ENCODE assay signal across 10 cellular contexts in the genomic region with DNA sequence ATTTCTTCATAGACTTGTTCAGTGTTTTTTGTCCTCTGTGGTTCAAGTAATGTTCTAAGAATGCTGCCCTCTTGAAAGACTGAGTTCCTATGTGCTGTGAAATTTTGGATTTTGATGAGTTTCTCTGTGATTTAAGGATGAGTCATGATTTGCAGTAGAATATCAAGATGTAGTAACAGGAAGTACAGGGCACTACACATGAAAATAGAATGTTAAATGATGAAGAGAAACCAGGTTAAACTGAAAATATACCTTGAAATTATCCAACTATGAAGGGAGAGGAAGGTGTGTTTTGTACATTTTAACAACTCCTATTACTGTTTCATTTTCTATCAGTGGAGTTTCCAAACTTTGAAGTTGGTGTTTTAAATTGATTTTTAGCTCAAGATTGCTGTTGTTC. TPM values are rescaled to one million over a fixed set of nuclear protein-coding genes. Genes with fewer than 3 reads are reported as not detected.
DNase-seq lines count a peak whose midpoint lies in the region; ATAC-seq and TF ChIP-seq lines count a peak whose summit lies in the region.
"Had no signal": no experiment of that assay in that cellular context is flagged by ENCODE, and none has a peak within 500 bp of the region (broad histone marks: within the 10 kb centered on the region; RNA-seq: fewer than 3 reads in every experiment).

No MANE protein-coding gene starts in this region.

- H3K4me3 ChIP-seq in GM06990 (replicated peaks; ENCODE audit: low read depth, low read length) (no peak overlapping the region), OCI-LY7 (ENCODE audit: low read depth, low read length, poor library complexity, severe bottlenecking) (peak overlapping the region; percentile 10), skeletal muscle satellite cell (ENCODE audit: low read length) (peak overlapping the region; percentile 47)
- H3K4me3 ChIP-seq: gastrocnemius medialis, SK-N-MC had no signal

- H3K9me3 ChIP-seq in OCI-LY7 (ENCODE audit: low read length), result no peaks in the 10 kb centered on the region
- no peaks in the 10 kb centered on the region for H3K9me3 ChIP-seq in skeletal muscle satellite cell (replicated peaks; ENCODE audit: low read length)
- H3K9me3 ChIP-seq: gastrocnemius medialis had no signal

- no peak overlapping the region for H3K27ac ChIP-seq in OCI-LY7 (ENCODE audit: low read depth, low read length, poor library complexity, severe bottlenecking)
- H3K27ac ChIP-seq: SK-N-MC had no signal

- H3K9ac ChIP-seq in skeletal muscle satellite cell (ENCODE audit: low read depth, low read length), result peak overlapping the region; percentile 87

- intact Hi-C loops in OCI-LY7 (cut with micrococcal nuclease; ENCODE audit: unreplicated experiment), result loop anchor here (1.0 to 10.0 kb wide), 3 partner anchors 9 to 1197 kb away; partner anchors contain the start of gene NDUFA12

- H3K4me3 Mint-ChIP-seq in chondrocyte (ENCODE audit: unreplicated experiment), result peak overlapping the region; percentile 0

- TF ChIP-seq CTCF in GM06990 (IDR thresholded peaks at IDR 0.05; ENCODE audit: insufficient read depth, low read length, poor library complexity, severe bottlenecking), result no peak
- no peak for TF ChIP-seq CTCF in OCI-LY7 (conservative IDR thresholded peaks at IDR 0.05; ENCODE audit: low read length)
- no peak for TF ChIP-seq CTCF in chondrocyte (IDR thresholded peaks at IDR 0.05)

- H3K36me3 ChIP-seq in GM06990 (ENCODE audit: control insufficient read depth, insufficient read depth, low read length) (no peaks in the 10 kb centered on the region), OCI-LY7 (ENCODE audit: insufficient read depth, low read length) (no peaks in the 10 kb centered on the region), skeletal muscle satellite cell (ENCODE audit: insufficient read depth, low read length) (peaks cover 25% of the 10 kb centered on the region)
- H3K36me3 ChIP-seq: gastrocnemius medialis had no signal

- BruUV-seq in OCI-LY7 (replicated peaks; lab: Mats Ljungman, UMichigan), result no TSS peak

- H3K9me3 Mint-ChIP-seq in chondrocyte (ENCODE audit: low read depth), result no peaks in the 10 kb centered on the region

- peaks cover 7% of the 10 kb centered on the region; the same call in 1 of the 2 replicates for H3K79me2 ChIP-seq in OCI-LY7 (ENCODE audit: insufficient read depth, low read depth, low read length)

- no peak overlapping the region for H2AFZ ChIP-seq in OCI-LY7 (ENCODE audit: low read length)

- DNase-seq in GM06990 (ENCODE audit: extremely low read depth, insufficient read length), result peak; percentile 56
- no peak for DNase-seq in OCI-LY7 (ENCODE audit: low spot score)
- no peak for DNase-seq in chondrocyte (ENCODE audit: low spot score)
- no peak for DNase-seq in LoVo (ENCODE audit: low spot score)
- no peak for DNase-seq in cerebellar nuclear complex (lab: John Stamatoyannopoulos, UW)
- DNase-seq: gastrocnemius medialis had no signal

- CTCF ChIA-PET in OCI-LY7 (lab: Charles Lee; ENCODE audit: unreplicated experiment), result no interaction called here

- H4K20me1 ChIP-seq in OCI-LY7 (ENCODE audit: insufficient read depth, low read length), result no peaks in the 10 kb centered on the region

- ATAC-seq in HG02970 (IDR thresholded peaks at IDR 0.05; ENCODE audit: low FRiP score, unreplicated experiment) (no peak), GM21367 (IDR thresholded peaks at IDR 0.05; ENCODE audit: unreplicated experiment) (no peak)
- ATAC-seq: gastrocnemius medialis had no signal

- no peaks in the 10 kb centered on the region for H3K27me3 Mint-ChIP-seq in chondrocyte (ENCODE audit: low read depth)

- H3K9me2 ChIP-seq in OCI-LY7 (ENCODE audit: insufficient read depth, low read length), result no peaks in the 10 kb centered on the region

- POLR2A ChIA-PET in OCI-LY7 (lab: Charles Lee), result interaction anchor here (0.7 to 2.0 kb wide), 4 partner anchors 11 to 43 kb away, joined by 3 to 11 read pairs (median 4); no protein-coding TSS in a partner anchor

- H3K4me1 ChIP-seq in OCI-LY7 (ENCODE audit: insufficient read depth, low read length, poor library complexity, severe bottlenecking) (peaks cover 50% of the 10 kb centered on the region), skeletal muscle satellite cell (ENCODE audit: control insufficient read depth, insufficient read depth, low read length) (peaks cover 44% of the 10 kb centered on the region)
- H3K4me1 ChIP-seq: gastrocnemius medialis had no signal

- H3K27ac Mint-ChIP-seq in chondrocyte (ENCODE audit: unreplicated experiment), result peak overlapping the region; percentile 95

- H3K36me3 Mint-ChIP-seq in chondrocyte (ENCODE audit: low read depth), result no peaks in the 10 kb centered on the region

- no peaks in the 10 kb centered on the region for H3K27me3 ChIP-seq in GM06990 (replicated peaks; ENCODE audit: control insufficient read depth, insufficient read depth, low read length)
- H3K27me3 ChIP-seq in skeletal muscle satellite cell (ENCODE audit: control insufficient read depth, insufficient read depth, low read length), result no peaks in the 10 kb centered on the region

- H3K4me2 ChIP-seq in OCI-LY7 (ENCODE audit: low read length) (peak overlapping the region; percentile 60), skeletal muscle satellite cell (ENCODE audit: low read length) (peak overlapping the region; percentile 81)

- peaks cover 48% of the 10 kb centered on the region for H3K4me1 Mint-ChIP-seq in chondrocyte (ENCODE audit: low read depth)

RNA-seq across cellular contexts. Expression of gene ELK3, which starts 4.8 kb away (rescaled TPM):
- total RNA-seq in OCI-LY7 (2014; rRNA removed; shearing (Covaris generic)), result 1.9 and 2.2 TPM in 2 replicates
- total RNA-seq in OCI-LY7 (2022), result 2.5 and 4.2 TPM in 2 replicates
- total RNA-seq in chondrocyte, result 37.1 to 62.1 TPM (median 38.8 TPM) in 3 replicates
- 46.6 and 58.5 TPM in 2 replicates for total RNA-seq in skeletal muscle satellite cell (2012; rRNA removed)
